ENCODE assay signal across 10 cellular contexts in genomic region chr12:65189028-65189718, GRCh38. TPM values are rescaled to one million over a fixed set of nuclear protein-coding genes. Genes with fewer than 3 reads are reported as not detected.
DNase-seq lines count a peak whose midpoint lies in the region; ATAC-seq and TF ChIP-seq lines count a peak whose summit lies in the region.
"Had no signal": no experiment of that assay in that cellular context is flagged by ENCODE, and none has a peak within 500 bp of the region (broad histone marks: within the 10 kb centered on the region; RNA-seq: fewer than 3 reads in every experiment).

No MANE protein-coding gene starts in this region.

- H3K4me3 Mint-ChIP-seq in endodermal cell: no peak overlapping the region

- H3K27ac ChIP-seq in MM.1S (ENCODE audit: low read length) (peak overlapping the region; percentile 53; the same call in 1 of the 2 replicates), body of pancreas (no peak overlapping the region), endodermal cell (ENCODE audit: low read depth, low read length) (no peak overlapping the region)
- H3K27ac ChIP-seq: esophagus squamous epithelium had no signal

- no peak for TF ChIP-seq POLR2A in body of pancreas (IDR thresholded peaks at IDR 0.05)

- H3K4me1 Mint-ChIP-seq in endodermal cell: peaks cover 30% of the 10 kb centered on the region

- intact Hi-C loops in body of pancreas (cut with DNase I): no loop called here

- H3K4me1 ChIP-seq in MM.1S (ENCODE audit: low read length) (peaks cover 39% of the 10 kb centered on the region), body of pancreas (peaks cover 45% of the 10 kb centered on the region), endodermal cell (ENCODE audit: control insufficient read depth, insufficient read depth, low read length) (peaks cover 12% of the 10 kb centered on the region)

- no peaks in the 10 kb centered on the region for H3K9me3 ChIP-seq in MM.1S (replicated peaks; ENCODE audit: insufficient read depth, low read length)
- no peaks in the 10 kb centered on the region for H3K9me3 ChIP-seq in body of pancreas
- H3K9me3 ChIP-seq in endodermal cell (ENCODE audit: control insufficient read depth, low read length): no peaks in the 10 kb centered on the region
- H3K9me3 ChIP-seq: esophagus squamous epithelium had no signal

- no peaks in the 10 kb centered on the region for H3K27me3 Mint-ChIP-seq in endodermal cell (ENCODE audit: insufficient read depth)

- WGBS in body of pancreas, 2 donors: 77 to 79% methylated on average over 4 of the region's 4 CpGs
- WGBS in endodermal cell (ENCODE audit: insufficient coverage in 1 of 2, insufficient read length in 1 of 2), 2 experiments: 90 to 94% methylated on average over 3 of the region's 4 CpGs

- ATAC-seq in GM19455 (IDR thresholded peaks at IDR 0.05; ENCODE audit: unreplicated experiment) (peak; percentile 98), HG02938 (IDR thresholded peaks at IDR 0.05; ENCODE audit: unreplicated experiment) (peak; percentile 99), body of pancreas (no peak)

- no peaks in the 10 kb centered on the region for H3K9me2 ChIP-seq in MM.1S (replicated peaks; ENCODE audit: insufficient read depth, low read length)

- no peaks in the 10 kb centered on the region for H3K9me3 Mint-ChIP-seq in endodermal cell

- no peak overlapping the region for H2AFZ ChIP-seq in MM.1S (ENCODE audit: low read length)

- no peaks in the 10 kb centered on the region for H3K27me3 ChIP-seq in MM.1S (replicated peaks; ENCODE audit: insufficient read depth, low read length)
- no peaks in the 10 kb centered on the region for H3K27me3 ChIP-seq in body of pancreas
- no peaks in the 10 kb centered on the region for H3K27me3 ChIP-seq in endodermal cell (ENCODE audit: control insufficient read depth, insufficient read depth, low read length, poor library complexity, severe bottlenecking)
- H3K27me3 ChIP-seq: esophagus squamous epithelium had no signal

- DNase-seq in GM12865 (ENCODE audit: low read depth) (peak; percentile 79), MM.1S (peak; percentile 80), hypothalamus (lab: John Stamatoyannopoulos, UW) (no peak), body of pancreas (no peak), endodermal cell (no peak), RKO (ENCODE audit: low spot score) (no peak)
- DNase-seq: C1 segment of cervical spinal cord, esophagus squamous epithelium had no signal

- H3K4me2 ChIP-seq in MM.1S (ENCODE audit: low read depth, low read length): peak overlapping the region; percentile 81

- peaks cover 33% of the 10 kb centered on the region for H3F3A ChIP-seq in MM.1S (ENCODE audit: insufficient read depth, low read length)

- no peak overlapping the region for H3K27ac Mint-ChIP-seq in endodermal cell

- TF ChIP-seq CTCF in GM12865 (IDR thresholded peaks at IDR 0.05; ENCODE audit: insufficient read depth, low read depth, low read length, missing control alignments) (no peak), MM.1S (IDR thresholded peaks at IDR 0.05; ENCODE audit: low read length) (no peak), body of pancreas (IDR thresholded peaks at IDR 0.05) (no peak), endodermal cell (conservative IDR thresholded peaks at IDR 0.05) (no peak)

- H3K79me2 ChIP-seq in MM.1S (ENCODE audit: low read length): peaks cover 98% of the 10 kb centered on the region

- peaks cover 28% of the 10 kb centered on the region for H4K20me1 ChIP-seq in MM.1S (ENCODE audit: insufficient read depth, low read length)

- peak overlapping the region; percentile 35; the same call in 1 of the 2 replicates for H3K4me3 ChIP-seq in GM12865 (ENCODE audit: low read depth, low read length)
- peak overlapping the region; percentile 5; the same call in 1 of the 2 replicates for H3K4me3 ChIP-seq in MM.1S (ENCODE audit: low read length)
- H3K4me3 ChIP-seq in body of pancreas: no peak overlapping the region
- no peak overlapping the region for H3K4me3 ChIP-seq in endodermal cell (ENCODE audit: low read length)
- H3K4me3 ChIP-seq: esophagus squamous epithelium had no signal

- no peak overlapping the region for H3K9ac ChIP-seq in MM.1S (ENCODE audit: low read length)
- H3K9ac ChIP-seq in endodermal cell (ENCODE audit: extremely low read depth, low read length, poor library complexity, severe bottlenecking): no peak overlapping the region

- no peaks in the 10 kb centered on the region for H3K36me3 ChIP-seq in MM.1S (replicated peaks; ENCODE audit: insufficient read depth, low read length)
- no peaks in the 10 kb centered on the region for H3K36me3 ChIP-seq in body of pancreas (replicated peaks in 1 of 2; ENCODE audit: insufficient read depth in 1 of 2, low read depth in 2 of 2)
- peaks cover 45% of the 10 kb centered on the region for H3K36me3 ChIP-seq in endodermal cell (ENCODE audit: control insufficient read depth, insufficient read depth, low read length)
- H3K36me3 ChIP-seq: esophagus squamous epithelium had no signal

- peaks cover 26% of the 10 kb centered on the region for H3K36me3 Mint-ChIP-seq in endodermal cell (ENCODE audit: low read depth)

RNA-seq across cellular contexts. Expression of gene LEMD3, which starts 19.8 kb away (rescaled TPM):
- total RNA-seq in body of pancreas: 10 to 100 TPM; 19.5 to 28.3 TPM
- 10 to 100 TPM; 35.8 to 37.3 TPM for total RNA-seq in endodermal cell
- 22.4 TPM for polyA plus RNA-seq in endodermal cell (2013, experiment 1 of 2)
- polyA plus RNA-seq in endodermal cell (2013, experiment 2 of 2): 22.4 TPM

Comparison
In these comparisons a context has a peak if more than half of its experiments do, and no peak if none do; other contexts are left out.
1. DNase-seq: peak in GM12865 (single experiment) and MM.1S (single experiment); none in hypothalamus (0 of 51), body of pancreas (0 of 4), endodermal cell (single experiment) and RKO (single experiment).
2. H3K4me3 ChIP-seq: peak in GM12865 (single experiment) and MM.1S (single experiment); none in body of pancreas (0 of 2) and endodermal cell (single experiment).